In genomic region chr9:113649054-113649453, GRCh38 we compare ENCODE assay signal across 9 cellular contexts.
DNase-seq lines count a peak whose midpoint lies in the region; ATAC-seq lines count a peak whose summit lies in the region.
"Had no signal": no experiment of that assay in that cellular context is flagged by ENCODE, and none has a peak within 500 bp of the region (broad histone marks: within the 10 kb centered on the region; RNA-seq: fewer than 3 reads in every experiment).

No MANE protein-coding gene starts in this region.

- H3K27ac ChIP-seq in rectal smooth muscle tissue (ENCODE audit: low read depth, low read length): peak overlapping the region; percentile 70

- ATAC-seq in Right ventricle myocardium superior (ENCODE audit: poor library complexity): peak; percentile 95
- ATAC-seq in GM21360 (IDR thresholded peaks at IDR 0.05; ENCODE audit: unreplicated experiment): no peak
- no peak for ATAC-seq in GM21367 (IDR thresholded peaks at IDR 0.05; ENCODE audit: unreplicated experiment)
- no peak for ATAC-seq in GM21529 (IDR thresholded peaks at IDR 0.05; ENCODE audit: unreplicated experiment)
- ATAC-seq: HCT116 had no signal

- DNase-seq in GM04504 (ENCODE audit: low read depth): peak; percentile 64
- peak; percentile 76 for DNase-seq in SHP77 treated with DMSO at 0.1 percent for 48 hours (lab: John Stamatoyannopoulos, UW)
- peak; percentile 88 for DNase-seq in Right ventricle myocardium superior
- DNase-seq in stimulated activated CD4-positive, alpha-beta T cell treated with anti-CD3 and anti-CD28 coated beads, Interleukin-12 subunit alpha, Interleukin-12 subunit beta, amount 100 ng/mL, for 4 hours: no peak

- H3K36me3 ChIP-seq in rectal smooth muscle tissue (ENCODE audit: control insufficient read depth, insufficient read depth, low read length): no peaks in the 10 kb centered on the region

- H3K4me3 ChIP-seq in rectal smooth muscle tissue (ENCODE audit: low read length): no peak overlapping the region

- no peak overlapping the region for H3K9ac ChIP-seq in rectal smooth muscle tissue (ENCODE audit: low read length)

- H3K27me3 ChIP-seq in rectal smooth muscle tissue (ENCODE audit: control insufficient read depth, insufficient read depth, low read length): no peaks in the 10 kb centered on the region

- H3K4me1 ChIP-seq in rectal smooth muscle tissue (ENCODE audit: control insufficient read depth, insufficient read depth, low read length): peaks cover 7% of the 10 kb centered on the region

- intact Hi-C loops in Right ventricle myocardium superior (cut with DNase I): no loop called here
